In the genomic region with DNA sequence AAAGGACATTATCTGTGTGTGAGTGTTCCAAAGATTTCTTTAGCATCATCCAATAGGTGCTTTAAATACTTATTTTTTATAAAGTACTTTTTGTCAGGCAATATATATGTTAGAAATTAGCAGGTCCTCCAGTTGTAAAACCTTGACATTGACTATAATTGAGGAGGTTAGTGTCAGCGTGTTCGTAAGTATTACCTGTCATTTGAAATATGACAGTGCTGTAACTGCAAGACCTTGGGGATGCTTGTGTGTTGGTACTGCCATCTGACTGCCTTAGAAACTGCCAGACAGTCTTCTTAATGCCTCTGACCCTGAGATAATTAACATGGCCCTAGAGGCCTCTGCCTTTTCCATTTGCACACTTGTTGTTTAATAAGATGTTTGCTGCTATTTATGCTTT, we compare ENCODE assay signal across 28 cellular contexts.
"Had no signal": no experiment of that assay in that cellular context is flagged by ENCODE, and none has a peak within 500 bp of the region (broad histone marks: within the 10 kb centered on the region; RNA-seq: fewer than 3 reads in every experiment).

No MANE protein-coding gene starts in this region.

- H3K27me3 Mint-ChIP-seq: activated B cell treated with CpG ODN at 0.5 μM for 24 hours; activated CD4-positive, alpha-beta memory T cell treated with anti-CD3 and anti-CD28 coated beads for 36 hours; activated CD4-positive, alpha-beta T cell treated with anti-CD3 and anti-CD28 coated beads, Interleukin-2, amount 10 ng/mL, durations not matched to agents 24 days and 14 days; activated CD8-positive, alpha-beta T cell treated with anti-CD3 and anti-CD28 coated beads for 36 hours; activated naive CD8-positive, alpha-beta T cell treated with anti-CD3 and anti-CD28 coated beads for 36 hours had no signal

- H3K36me3 Mint-ChIP-seq: activated CD4-positive, alpha-beta memory T cell treated with anti-CD3 and anti-CD28 coated beads for 36 hours; activated naive CD4-positive, alpha-beta T cell treated with anti-CD3 and anti-CD28 coated beads, Interleukin-2, amount 50 U/mL, for 72 hours; activated naive CD8-positive, alpha-beta T cell treated with anti-CD3 and anti-CD28 coated beads for 36 hours had no signal

- H3K4me3 Mint-ChIP-seq: activated B cell treated with CpG ODN at 0.5 μM for 24 hours; activated CD4-positive, alpha-beta memory T cell treated with anti-CD3 and anti-CD28 coated beads for 36 hours; activated CD4-positive, alpha-beta T cell treated with anti-CD3 and anti-CD28 coated beads, Interleukin-2, amount 10 ng/mL, durations not matched to agents 24 days and 14 days; activated CD8-positive, alpha-beta T cell treated with anti-CD3 and anti-CD28 coated beads for 36 hours; activated naive CD4-positive, alpha-beta T cell treated with anti-CD3 and anti-CD28 coated beads for 36 hours; activated naive CD8-positive, alpha-beta T cell treated with anti-CD3 and anti-CD28 coated beads for 36 hours; T-helper 2 cell treated with Interferon-gamma antibody and Interleukin-4, amounts not matched to agents 5 μg/mL and 100 μg/mL, for 36 hours had no signal

- DNase-seq: activated B cell treated with CpG ODN at 0.5 μM for 24 hours; activated CD4-positive, alpha-beta memory T cell treated with anti-CD3 and anti-CD28 coated beads for 36 hours; activated CD4-positive, alpha-beta T cell treated with anti-CD3 and anti-CD28 coated beads for 4 hours; activated CD4-positive, alpha-beta T cell treated with anti-CD3 and anti-CD28 coated beads, Interleukin-2, amount 10 ng/mL, durations not matched to agents 24 days and 14 days; activated CD4-positive, alpha-beta T cell treated with anti-CD3 and anti-CD28 coated beads, Interleukin-2, amount 50 U/mL, for 1 hour; activated CD4-positive, alpha-beta T cell treated with anti-CD3 and anti-CD28 coated beads, Interleukin-2, amount 50 U/mL, for 4 hours; activated CD4-positive, CD25-positive, alpha-beta regulatory T cell treated with anti-CD3 and anti-CD28 coated beads, Interleukin-2, amount 50 U/mL, for 72 hours; activated CD8-positive, alpha-beta memory T cell treated with anti-CD3 and anti-CD28 coated beads, Interleukin-2, amount 50 U/mL, for 4 hours; activated CD8-positive, alpha-beta T cell treated with anti-CD3 and anti-CD28 coated beads for 36 hours; activated effector memory CD4-positive, alpha-beta T cell treated with anti-CD3 and anti-CD28 coated beads, Interleukin-2, amount 50 U/mL, for 16 hours; activated gamma-delta T cell treated with Interleukin-2 at 50 U/mL for 16 hours; activated naive CD4-positive, alpha-beta T cell; activated naive CD4-positive, alpha-beta T cell treated with anti-CD3 and anti-CD28 coated beads for 36 hours; activated naive CD4-positive, alpha-beta T cell treated with anti-CD3 and anti-CD28 coated beads, Interleukin-2, amount 50 U/mL, for 16 hours; activated naive CD8-positive, alpha-beta T cell treated with anti-CD3 and anti-CD28 coated beads for 36 hours; activated T-cell treated with anti-CD3 and anti-CD28 coated beads for 4 hours; activated T-cell treated with anti-CD3 and anti-CD28 coated beads, Interleukin-2, amount 50 U/mL, for 1 hour; activated T-cell treated with anti-CD3 and anti-CD28 coated beads, Interleukin-2, amount 50 U/mL, for 48 hours; adrenal gland; amniotic stem cell; aorta; body of pancreas; brain microvascular endothelial cell; central memory CD4-positive, alpha-beta T cell; T-helper 2 cell; T-helper 9 cell had no signal

- H3K4me1 Mint-ChIP-seq: activated B cell treated with CpG ODN at 0.5 μM for 24 hours; activated CD4-positive, alpha-beta T cell treated with anti-CD3 and anti-CD28 coated beads, Interleukin-2, amount 10 ng/mL, durations not matched to agents 24 days and 14 days; activated naive CD8-positive, alpha-beta T cell treated with anti-CD3 and anti-CD28 coated beads for 36 hours had no signal

- ATAC-seq: activated CD8-positive, alpha-beta T cell treated with anti-CD3 and anti-CD28 coated beads for 36 hours; activated naive CD4-positive, alpha-beta T cell treated with anti-CD3 and anti-CD28 coated beads, Interleukin-2, amount 50 U/mL, for 72 hours; body of pancreas had no signal
